8 cellular contexts compared by ENCODE assay signal in genomic region chr14:100662850-100663527, GRCh38.
DNase-seq lines count a peak whose midpoint lies in the region; ATAC-seq and TF ChIP-seq lines count a peak whose summit lies in the region.

No MANE protein-coding gene starts in this region.

- intact Hi-C loops in CD4-positive, alpha-beta T cell (cut with DNase I, micrococcal nuclease), result loop anchor here in 1 of 2 experiments (5.0 kb wide), 1 partner anchor 964 kb away; no protein-coding TSS in a partner anchor
- intact Hi-C loops in Panc1 (cut with micrococcal nuclease; ENCODE audit: unreplicated experiment), result no loop called here
- intact Hi-C loops in activated T-helper 2 cell treated with anti-CD3 and anti-CD28 coated beads, Interferon-gamma antibody, Interleukin-2, Interleukin-4, amounts not matched to agents 10 μg/mL and 5 μg/mL and 100 μg/mL, durations not matched to agents 14 hours and 24 hours and 36 hours (cut with micrococcal nuclease), result no loop called here
- intact Hi-C loops in ovary (cut with DNase I), result loop anchor here (5.0 to 10.0 kb wide), 7 partner anchors 52 to 964 kb away; partner anchors contain the start of genes MEG3 (in 3 of the 4) and RTL1 (in 2 of the 4)
- intact Hi-C loops in aorta (cut with DNase I), result loop anchor here (10.0 kb wide), 1 partner anchor 962 kb away; no protein-coding TSS in a partner anchor

- H2BK15ac ChIP-seq in H9 (ENCODE audit: low read depth, low read length), result no peak overlapping the region

- no peaks in the 10 kb centered on the region for H3K23me2 ChIP-seq in H9 (ENCODE audit: insufficient read length, low read depth, low read length, poor library complexity, severe bottlenecking)

- H3K23ac ChIP-seq in H9 (ENCODE audit: insufficient read length, low read depth, low read length), result no peak overlapping the region

- no peak overlapping the region for H2BK20ac ChIP-seq in H9 (ENCODE audit: low read depth, low read length, poor library complexity, severe bottlenecking)

- POLR2A ChIA-PET in CD4-positive, alpha-beta T cell (lab: Charles Lee), result no interaction called here
- POLR2A ChIA-PET in Panc1 (lab: Charles Lee), result interaction anchor here (0.6 kb wide), 1 partner anchor 66 kb away, joined by 3 read pairs; no protein-coding TSS in a partner anchor

- H4K5ac ChIP-seq in H9 (ENCODE audit: insufficient read length, low read depth, low read length), result no peak overlapping the region

- no peaks in the 10 kb centered on the region for H3K4me1 ChIP-seq in H9 (ENCODE audit: insufficient read depth, low read length)
- H3K4me1 ChIP-seq in Panc1 (ENCODE audit: control insufficient read depth, insufficient read depth, low read length), result peaks cover 51% of the 10 kb centered on the region
- H3K4me1 ChIP-seq in ovary (ENCODE audit: insufficient read depth), result peaks cover 14% of the 10 kb centered on the region
- no peaks in the 10 kb centered on the region for H3K4me1 ChIP-seq in aorta (ENCODE audit: control insufficient read depth in 1 of 2, insufficient read depth in 2 of 2, low read length in 2 of 2)

- no peak overlapping the region for H3K14ac ChIP-seq in H9 (ENCODE audit: insufficient read depth, low read length)

- no peak overlapping the region for H2BK12ac ChIP-seq in H9 (ENCODE audit: insufficient read length, low read depth, low read length)

- H3K18ac ChIP-seq in H9 (ENCODE audit: insufficient read length, low read depth, low read length), result no peak overlapping the region

- no peak overlapping the region for H3T11ph ChIP-seq in H9 (ENCODE audit: low read length)

- H3K27me3 ChIP-seq in CD4-positive, alpha-beta T cell (ENCODE audit: control insufficient read depth, insufficient read depth, low read length), result no peaks in the 10 kb centered on the region
- H3K27me3 ChIP-seq in H9 (ENCODE audit: insufficient read depth, low read length), result no peaks in the 10 kb centered on the region
- no peaks in the 10 kb centered on the region for H3K27me3 ChIP-seq in Panc1 (ENCODE audit: control insufficient read depth, insufficient read depth, low read length)
- H3K27me3 ChIP-seq in ovary, result no peaks in the 10 kb centered on the region
- no peaks in the 10 kb centered on the region for H3K27me3 ChIP-seq in aorta (ENCODE audit: control insufficient read depth in 1 of 2, insufficient read depth in 2 of 2, low read length in 1 of 2)

- no peaks in the 10 kb centered on the region for H4K20me1 ChIP-seq in H9 (ENCODE audit: control insufficient read depth, insufficient read depth, insufficient read length)

- no peaks in the 10 kb centered on the region for H3K36me3 Mint-ChIP-seq in CD4-positive, alpha-beta T cell (ENCODE audit: low read depth)
- no peaks in the 10 kb centered on the region for H3K36me3 Mint-ChIP-seq in H9 (ENCODE audit: insufficient read depth in 1 of 3, low read depth in 3 of 3)
- no peaks in the 10 kb centered on the region for H3K36me3 Mint-ChIP-seq in activated T-helper 2 cell treated with anti-CD3 and anti-CD28 coated beads, Interferon-gamma antibody, Interleukin-2, Interleukin-4, amounts not matched to agents 10 μg/mL and 5 μg/mL and 100 μg/mL, durations not matched to agents 14 hours and 24 hours and 36 hours (ENCODE audit: low read depth)

- TF ChIP-seq CTCF in CD4-positive, alpha-beta T cell (IDR thresholded peaks at IDR 0.05), result peak; percentile 93
- TF ChIP-seq CTCF in H9 (conservative IDR thresholded peaks at IDR 0.05), result peak; percentile 95
- peak; percentile 92 for TF ChIP-seq CTCF in Panc1 (IDR thresholded peaks at IDR 0.05)
- TF ChIP-seq CTCF in ovary (IDR thresholded peaks at IDR 0.05), result peak; percentile 92 to 93 (median 92)

- no peaks in the 10 kb centered on the region for H3K79me1 ChIP-seq in H9 (ENCODE audit: insufficient read depth, low read depth, low read length, poor library complexity, severe bottlenecking)

- H3K4me3 Mint-ChIP-seq in CD4-positive, alpha-beta T cell, result no peak overlapping the region
- no peak overlapping the region for H3K4me3 Mint-ChIP-seq in H9
- H3K4me3 Mint-ChIP-seq in activated T-helper 2 cell treated with anti-CD3 and anti-CD28 coated beads, Interferon-gamma antibody, Interleukin-2, Interleukin-4, amounts not matched to agents 10 μg/mL and 5 μg/mL and 100 μg/mL, durations not matched to agents 14 hours and 24 hours and 36 hours (ENCODE audit: low read depth), result no peak overlapping the region

- H3K4me3 ChIP-seq in Panc1 (ENCODE audit: low read depth in 2 of 2, low read length in 2 of 2), result no peak overlapping the region
- no peak overlapping the region for H3K4me3 ChIP-seq in ovary
- H3K4me3 ChIP-seq in aorta (ENCODE audit: low read length in 2 of 2), result no peak overlapping the region

- H4K91ac ChIP-seq in H9 (ENCODE audit: insufficient read length, low read depth, low read length), result no peak overlapping the region

- CTCF ChIA-PET in CD4-positive, alpha-beta T cell (lab: Charles Lee), result interaction anchor here (0.7 to 1.6 kb wide), 6 partner anchors 10 to 223 kb away, joined by 3 to 5 read pairs (median 3); no protein-coding TSS in a partner anchor
- CTCF ChIA-PET in Panc1 (lab: Charles Lee), result interaction anchor here (0.5 to 1.0 kb wide), 3 partner anchors 14 to 230 kb away, joined by 3 to 4 read pairs (median 4); no protein-coding TSS in a partner anchor

- H3K9me3 Mint-ChIP-seq in CD4-positive, alpha-beta T cell, result no peaks in the 10 kb centered on the region
- H3K9me3 Mint-ChIP-seq in H9, result no peaks in the 10 kb centered on the region
- H3K9me3 Mint-ChIP-seq in activated T-helper 2 cell treated with anti-CD3 and anti-CD28 coated beads, Interferon-gamma antibody, Interleukin-2, Interleukin-4, amounts not matched to agents 10 μg/mL and 5 μg/mL and 100 μg/mL, durations not matched to agents 14 hours and 24 hours and 36 hours, result no peaks in the 10 kb centered on the region

- no peak overlapping the region for H3K27ac ChIP-seq in CD4-positive, alpha-beta T cell (ENCODE audit: low read depth, low read length)
- H3K27ac ChIP-seq in H9 (ENCODE audit: insufficient read length, low read depth, low read length), result no peak overlapping the region
- H3K27ac ChIP-seq in Panc1 (ENCODE audit: low read length), result peak overlapping the region; percentile 70; the same call in 1 of the 2 replicates
- no peak overlapping the region for H3K27ac ChIP-seq in ovary
- H3K27ac ChIP-seq in aorta (ENCODE audit: low read depth in 1 of 2, low read length in 2 of 2), result no peak overlapping the region

- H3K4ac ChIP-seq in H9 (ENCODE audit: low read depth, low read length), result no peak overlapping the region

- no CpG with 5 or more reads among the region's 15 CpGs for WGBS in H9 (ENCODE audit: extremely low coverage, insufficient read length, low lambda C conversion rate)
- WGBS in ovary, 3 donors, result 26 to 31% (median 30%) methylated on average over 15 of the region's 15 CpGs
- WGBS in aorta, 2 donors, result 38 to 39% methylated on average over 15 of the region's 15 CpGs

- peaks cover 11% of the 10 kb centered on the region for H3K27me3 Mint-ChIP-seq in CD4-positive, alpha-beta T cell
- H3K27me3 Mint-ChIP-seq in H9 (ENCODE audit: low read depth), result peaks cover 8% of the 10 kb centered on the region
- peaks cover 4% of the 10 kb centered on the region for H3K27me3 Mint-ChIP-seq in activated T-helper 2 cell treated with anti-CD3 and anti-CD28 coated beads, Interferon-gamma antibody, Interleukin-2, Interleukin-4, amounts not matched to agents 10 μg/mL and 5 μg/mL and 100 μg/mL, durations not matched to agents 14 hours and 24 hours and 36 hours (ENCODE audit: low read depth)

- no peaks in the 10 kb centered on the region for H3K9me3 ChIP-seq in CD4-positive, alpha-beta T cell (ENCODE audit: control insufficient read depth, low read length)
- H3K9me3 ChIP-seq in H9 (ENCODE audit: control insufficient read depth, low read depth, low read length), result no peaks in the 10 kb centered on the region
- H3K9me3 ChIP-seq in Panc1 (ENCODE audit: control insufficient read depth, insufficient read depth, low read depth, low read length), result no peaks in the 10 kb centered on the region
- no peaks in the 10 kb centered on the region for H3K9me3 ChIP-seq in ovary
- H3K9me3 ChIP-seq in aorta (ENCODE audit: control insufficient read depth, low read length), result no peaks in the 10 kb centered on the region

- no peak overlapping the region for H3K56ac ChIP-seq in H9 (ENCODE audit: insufficient read length, low read depth, low read length)

- no peak overlapping the region for H2BK120ac ChIP-seq in H9 (ENCODE audit: low read depth, low read length, poor library complexity, severe bottlenecking)

- H3K36me3 ChIP-seq in Panc1 (ENCODE audit: control insufficient read depth, insufficient read depth, low read length) (no peaks in the 10 kb centered on the region), ovary (no peaks in the 10 kb centered on the region), aorta (ENCODE audit: control insufficient read depth in 1 of 2, insufficient read depth in 2 of 2, low read length in 1 of 2) (no peaks in the 10 kb centered on the region)

- TF ChIP-seq EP300 in ovary (IDR thresholded peaks at IDR 0.05), result no peak

- peak; percentile 31 to 70 (median 40) for DNase-seq in CD4-positive, alpha-beta T cell
- DNase-seq in H9 (peak; percentile 72), Panc1 (ENCODE audit: low read depth, low spot score) (no peak), foreskin melanocyte (peak; percentile 24), ovary (peak; percentile 72 to 88 (median 83)), aorta (peak; percentile 69 to 87)
- DNase-seq in activated T-helper 2 cell treated with anti-CD3 and anti-CD28 coated beads, Interferon-gamma antibody, Interleukin-2, Interleukin-4, amounts not matched to agents 10 μg/mL and 5 μg/mL and 100 μg/mL, durations not matched to agents 14 hours and 24 hours and 36 hours (ENCODE audit: low spot score), result peak; percentile 50

- no peak overlapping the region for H2AK5ac ChIP-seq in H9 (ENCODE audit: insufficient read length, low read length)

- H3K27ac Mint-ChIP-seq in CD4-positive, alpha-beta T cell, result no peak overlapping the region
- no peak overlapping the region for H3K27ac Mint-ChIP-seq in H9
- H3K27ac Mint-ChIP-seq in activated T-helper 2 cell treated with anti-CD3 and anti-CD28 coated beads, Interferon-gamma antibody, Interleukin-2, Interleukin-4, amounts not matched to agents 10 μg/mL and 5 μg/mL and 100 μg/mL, durations not matched to agents 14 hours and 24 hours and 36 hours, result no peak overlapping the region

- no peak for TF ChIP-seq POLR2A in ovary (IDR thresholded peaks at IDR 0.05)

- no peak overlapping the region for H2AFZ ChIP-seq in H9 (ENCODE audit: low read length)

- H2BK5ac ChIP-seq in H9 (ENCODE audit: insufficient read length, low read length), result no peak overlapping the region

- H3K79me2 ChIP-seq in H9 (ENCODE audit: insufficient read depth, low read length), result no peaks in the 10 kb centered on the region

- ATAC-seq in CD4-positive, alpha-beta T cell (ENCODE audit: poor library complexity), result no peak
- peak; percentile 43; the same call in 1 of the 2 replicates for ATAC-seq in Panc1
- peak; percentile 69 for ATAC-seq in aorta (ENCODE audit: low FRiP score)
- ATAC-seq in HG03521 (IDR thresholded peaks at IDR 0.05; ENCODE audit: unreplicated experiment), result no peak

- no peaks in the 10 kb centered on the region for H3K4me1 Mint-ChIP-seq in CD4-positive, alpha-beta T cell (ENCODE audit: low read depth)
- peaks cover 14 to 19% of the 10 kb centered on the region in 2 experiments for H3K4me1 Mint-ChIP-seq in H9
- H3K4me1 Mint-ChIP-seq in activated T-helper 2 cell treated with anti-CD3 and anti-CD28 coated beads, Interferon-gamma antibody, Interleukin-2, Interleukin-4, amounts not matched to agents 10 μg/mL and 5 μg/mL and 100 μg/mL, durations not matched to agents 14 hours and 24 hours and 36 hours (ENCODE audit: low read depth), result peaks cover 2% of the 10 kb centered on the region

- H3K9ac ChIP-seq in H9 (ENCODE audit: extremely low read depth, insufficient read length, low read length), result no peak overlapping the region

- in situ Hi-C loops in Panc1 (cut with HindIII; ENCODE audit: low pct_unique_long_range_greater_than_20kb, low sequenced_read_pairs), result no loop called here

- no peak overlapping the region for H4K8ac ChIP-seq in H9 (replicated peaks; ENCODE audit: insufficient read length, low read depth, low read length)

- H3K4me2 ChIP-seq in H9 (ENCODE audit: insufficient read depth, insufficient read length, low read length), result no peak overlapping the region

- no TSS peak for BruUV-seq in Panc1 (replicated peaks; lab: Mats Ljungman, UMichigan)

Comparison
In these comparisons a context has a peak if more than half of its experiments do, and no peak if none do; other contexts are left out.
1. ATAC-seq: peak in Panc1 (single experiment) and aorta (single experiment); none in CD4-positive, alpha-beta T cell (single experiment) and HG03521 (single experiment).
2. intact Hi-C loops: an anchor here in ovary (5.0 to 10.0 kb wide) and aorta (10.0 kb wide); none called in Panc1 and activated T-helper 2 cell treated with anti-CD3 and anti-CD28 coated beads, Interferon-gamma antibody, Interleukin-2, Interleukin-4, amounts not matched to agents 10 μg/mL and 5 μg/mL and 100 μg/mL, durations not matched to agents 14 hours and 24 hours and 36 hours.
3. Peak in every context shown above with its lines, with median percentiles within 50 percentile points of each other: CTCF ChIP-seq.